In genomic region chr9:130189840-130190239, GRCh38 we compare ENCODE assay signal across 16 cellular contexts. TPM values are rescaled to one million over a fixed set of nuclear protein-coding genes. Genes with fewer than 3 reads are reported as not detected.
DNase-seq lines count a peak whose midpoint lies in the region; TF ChIP-seq lines count a peak whose summit lies in the region.
"Had no signal": no experiment of that assay in that cellular context is flagged by ENCODE, and none has a peak within 500 bp of the region (broad histone marks: within the 10 kb centered on the region; RNA-seq: fewer than 3 reads in every experiment).

No MANE protein-coding gene starts in this region.

- peaks cover 2% of the 10 kb centered on the region for H3K79me1 ChIP-seq in trophoblast cell (ENCODE audit: low read length)

- TF ChIP-seq CTCF in AG04449 (IDR thresholded peaks at IDR 0.05; ENCODE audit: insufficient read depth, low read length, missing control alignments) (no peak), coronary artery (IDR thresholded peaks at IDR 0.05) (no peak)

- CTCF ChIA-PET in AG04449 (lab: Yijun Ruan, JAX), result interaction anchor here (1.2 to 2.1 kb wide), 3 partner anchors 12 to 82 kb away, joined by 3 to 8 read pairs (median 4); no protein-coding TSS in a partner anchor

- no peak overlapping the region for H2AFZ ChIP-seq in trophoblast cell (ENCODE audit: insufficient read depth, low read length, poor library complexity)

- peaks cover 11% of the 10 kb centered on the region for H3K79me2 ChIP-seq in trophoblast cell (ENCODE audit: control insufficient read depth, insufficient read depth, low read length, poor library complexity)

- H3K4ac ChIP-seq in trophoblast cell (ENCODE audit: low read depth, low read length), result no peak overlapping the region

- no peak overlapping the region for H3K23ac ChIP-seq in trophoblast cell (ENCODE audit: low read length)

- no peak overlapping the region for H3K14ac ChIP-seq in trophoblast cell (ENCODE audit: low read length)

- no peak overlapping the region for H2AK5ac ChIP-seq in trophoblast cell (ENCODE audit: low read length)

- no peak overlapping the region for H4K8ac ChIP-seq in trophoblast cell (ENCODE audit: low read depth, low read length)

- H3K36me3 ChIP-seq in trophoblast cell (ENCODE audit: control insufficient read depth in 1 of 2, insufficient read depth in 2 of 2, low read length in 2 of 2), result peaks cover 0 to under 1% of the 10 kb centered on the region in 2 experiments
- H3K36me3 ChIP-seq: left lung had no signal

- H3K4me2 ChIP-seq in trophoblast cell (ENCODE audit: low read length), result no peak overlapping the region

- no peak overlapping the region for H3K18ac ChIP-seq in trophoblast cell (ENCODE audit: low read length)

- H3K4me1 ChIP-seq in trophoblast cell (ENCODE audit: control insufficient read depth in 1 of 2, insufficient read depth in 2 of 2, low read length in 2 of 2), result peaks cover 22 to 25% of the 10 kb centered on the region in 2 experiments
- H3K4me1 ChIP-seq: left lung had no signal

- no CpG with 5 or more reads among the region's 1 CpG for WGBS in trophoblast cell (ENCODE audit: extremely low coverage, insufficient coverage, insufficient read length)

- no peaks in the 10 kb centered on the region for H3K27me3 ChIP-seq in trophoblast cell (ENCODE audit: insufficient read depth, low read length)
- H3K27me3 ChIP-seq: left lung had no signal

- H3K9ac ChIP-seq in trophoblast cell (ENCODE audit: low read length), result no peak overlapping the region

- no peak overlapping the region for H4K12ac ChIP-seq in trophoblast cell (ENCODE audit: low read depth, low read length)

- no peak overlapping the region for H2BK12ac ChIP-seq in trophoblast cell (ENCODE audit: low read length)

- H4K91ac ChIP-seq in trophoblast cell (ENCODE audit: low read depth, low read length), result no peak overlapping the region

- POLR2A ChIA-PET in AG04449 (lab: Yijun Ruan, JAX), result no interaction called here

- H3K4me3 ChIP-seq in AG04449 (ENCODE audit: low read depth, low read length), result no peak overlapping the region
- no peak overlapping the region for H3K4me3 ChIP-seq in coronary artery
- H3K4me3 ChIP-seq in trophoblast cell (ENCODE audit: low read depth, low read length), result no peak overlapping the region
- H3K4me3 ChIP-seq: left lung had no signal

- H3K9me3 ChIP-seq in trophoblast cell (ENCODE audit: insufficient read depth, low read depth, low read length), result no peaks in the 10 kb centered on the region
- H3K9me3 ChIP-seq: left lung had no signal

- DNase-seq in AG04449 (ENCODE audit: low read depth, low spot score) (peak; percentile 85), M059J (ENCODE audit: low read depth) (peak; percentile 59), coronary artery (ENCODE audit: low spot score) (no peak), kidney tubule cell (ENCODE audit: low spot score) (peak; percentile 26), trophoblast cell (no peak), Kasumi-1 (lab: John Stamatoyannopoulos, UW) (no peak), occipital lobe (lab: John Stamatoyannopoulos, UW) (no peak)
- no peak for DNase-seq in central memory CD4-positive, alpha-beta T cell
- DNase-seq: 8988T; activated CD8-positive, alpha-beta memory T cell treated with anti-CD3 and anti-CD28 coated beads, Interleukin-2, amount 10 ng/mL, durations not matched to agents 7 days and 5 days; activated naive CD4-positive, alpha-beta T cell treated with Interleukin-2 at 50 U/mL for 16 hours; caudate nucleus; CD8-positive, alpha-beta memory T cell; left lung; NCI-H2029 treated with DMSO at 0.1 percent for 48 hours; NCI-H774 had no signal

- no peak overlapping the region for H2BK120ac ChIP-seq in trophoblast cell (ENCODE audit: insufficient read depth, low read length, poor library complexity)

- no peak overlapping the region for H2BK5ac ChIP-seq in trophoblast cell (ENCODE audit: low read depth, low read length, poor library complexity)

- H3K27ac ChIP-seq in coronary artery (peak overlapping the region; percentile 36 to 56), trophoblast cell (ENCODE audit: low read depth, low read length) (no peak overlapping the region)
- H3K27ac ChIP-seq: left lung had no signal

RNA-seq across cellular contexts. Expression of gene NCS1, which starts 17.6 kb away (rescaled TPM):
- 30.0 and 49.5 TPM in 2 replicates for total RNA-seq in M059J (2014; rRNA removed; shearing (Covaris generic))
- polyA plus RNA-seq in trophoblast cell (2013), result 24.9 and 25.0 TPM in 2 replicates
- 206 TPM for total RNA-seq in occipital lobe

Comparison
In these comparisons a context has a peak if more than half of its experiments do, and no peak if none do; other contexts are left out.
1. DNase-seq: peak in AG04449 (single experiment), M059J (single experiment) and kidney tubule cell (single experiment); none in coronary artery (single experiment), trophoblast cell (0 of 2), central memory CD4-positive, alpha-beta T cell (single experiment), Kasumi-1 (0 of 2) and occipital lobe (single experiment).